19 cellular contexts compared by ENCODE assay signal in genomic region chr13:22735381-22735995, GRCh38.
DNase-seq lines count a peak whose midpoint lies in the region; ATAC-seq and TF ChIP-seq lines count a peak whose summit lies in the region.
"Had no signal": no experiment of that assay in that cellular context is flagged by ENCODE, and none has a peak within 500 bp of the region (broad histone marks: within the 10 kb centered on the region; RNA-seq: fewer than 3 reads in every experiment).

No MANE protein-coding gene starts in this region.

- no peak for ATAC-seq in HG02970 (IDR thresholded peaks at IDR 0.05; ENCODE audit: low FRiP score, unreplicated experiment)
- ATAC-seq: naive thymus-derived CD4-positive, alpha-beta T cell had no signal

- H3K4me3 ChIP-seq in epithelial cell of proximal tubule (ENCODE audit: low read depth, low read length) (no peak overlapping the region), retinal pigment epithelial cell (ENCODE audit: low read length) (no peak overlapping the region)

- TF ChIP-seq CTCF in epithelial cell of proximal tubule (conservative IDR thresholded peaks at IDR 0.05; ENCODE audit: low read depth, low read length): peak; percentile 23
- peak; percentile 55 for TF ChIP-seq CTCF in retinal pigment epithelial cell (conservative IDR thresholded peaks at IDR 0.05; ENCODE audit: low read depth, low read length)
- no peak for TF ChIP-seq CTCF in RWPE1 (conservative IDR thresholded peaks at IDR 0.05; ENCODE audit: low read depth)

- no peak overlapping the region for H3K27ac ChIP-seq in RWPE1
- H3K27ac ChIP-seq: heart left ventricle had no signal

- DNase-seq in DMS53 (lab: John Stamatoyannopoulos, UW) (peak; percentile 64), HuH-7 (ENCODE audit: low spot score) (peak; percentile 31), epithelial cell of proximal tubule (ENCODE audit: low read depth) (no peak), retinal pigment epithelial cell (ENCODE audit: low read depth) (no peak), DMS 273 treated with DMSO at 0.1 percent for 48 hours (lab: John Stamatoyannopoulos, UW) (no peak), RWPE1 (ENCODE audit: low spot score) (no peak)
- DNase-seq: activated CD4-positive, alpha-beta T cell treated with anti-CD3 and anti-CD28 coated beads, Interleukin-2, amount 10 ng/mL, durations not matched to agents 7 days and 5 days; activated gamma-delta T cell; amniotic stem cell; COR-L47; mesenchymal stem cell; naive thymus-derived CD4-positive, alpha-beta T cell; NCI-H1694; NCI-H774; OCI-M1; stimulated activated CD4-positive, alpha-beta T cell treated with anti-CD3 and anti-CD28 coated beads, Interleukin-2, amount 100 ng/mL, for 24 hours; stimulated activated naive CD4-positive, alpha-beta T cell had no signal

- CTCF ChIA-PET in RWPE1 (lab: Yijun Ruan, JAX): interaction anchor here (0.6 kb wide), 2 partner anchors 10 to 1441 kb away, joined by 3 to 6 read pairs; no protein-coding TSS in a partner anchor

- POLR2A ChIA-PET in RWPE1 (lab: Yijun Ruan, JAX; ENCODE audit: low non-redundant PET): no interaction called here

Comparison
In these comparisons a context has a peak if more than half of its experiments do, and no peak if none do; other contexts are left out.
1. DNase-seq: peak in DMS53 (single experiment) and HuH-7 (single experiment); none in epithelial cell of proximal tubule (single experiment), retinal pigment epithelial cell (single experiment), DMS 273 treated with DMSO at 0.1 percent for 48 hours (single experiment) and RWPE1 (single experiment).